In genomic region chr19:6087074-6087506, GRCh38 we compare ENCODE assay signal across 8 cellular contexts. TPM values are rescaled to one million over a fixed set of nuclear protein-coding genes. Genes with fewer than 3 reads are reported as not detected.
DNase-seq lines count a peak whose midpoint lies in the region; ATAC-seq, FAIRE-seq and TF ChIP-seq lines count a peak whose summit lies in the region.

No MANE protein-coding gene starts in this region.

- H3K27me3 Mint-ChIP-seq in Calu3 (ENCODE audit: unreplicated experiment): no peaks in the 10 kb centered on the region

- no peak overlapping the region for H3K4me3 ChIP-seq in ectodermal cell (ENCODE audit: insufficient read depth, low read depth, low read length)
- no peak overlapping the region for H3K4me3 ChIP-seq in pancreas

- ATAC-seq in GM21381 (IDR thresholded peaks at IDR 0.05; ENCODE audit: unreplicated experiment): peak; percentile 49
- peak in 3 of 4 donors; percentile 34 to 51 (median 42) for ATAC-seq in pancreas

- H3K9me3 ChIP-seq in ectodermal cell (ENCODE audit: control insufficient read depth, low read length) (no peaks in the 10 kb centered on the region), pancreas (no peaks in the 10 kb centered on the region)

- BruUV-seq in Calu3 (replicated peaks; lab: Mats Ljungman, UMichigan): no TSS peak

- no peak for TF ChIP-seq CTCF in Calu3 (IDR thresholded peaks at IDR 0.05; ENCODE audit: unreplicated experiment)
- no peak for TF ChIP-seq CTCF in pancreas (IDR thresholded peaks at IDR 0.05)

- 20 to 21% methylated on average over 9 of the region's 9 CpGs for WGBS in ectodermal cell, 2 experiments
- WGBS in pancreas, 2 donors: 9 to 20% methylated on average over 9 of the region's 9 CpGs

- H3K36me3 ChIP-seq in ectodermal cell (ENCODE audit: control insufficient read depth, insufficient read depth, low read length) (no peaks in the 10 kb centered on the region), pancreas (no peaks in the 10 kb centered on the region)

- peaks cover 11% of the 10 kb centered on the region for H3K36me3 Mint-ChIP-seq in Calu3 (ENCODE audit: insufficient read depth, unreplicated experiment)

- DNase-seq in Calu3 (no peak), NCI-H510A treated with DMSO at 0.1 percent for 48 hours (lab: John Stamatoyannopoulos, UW) (peak; percentile 62), pancreas (no peak), AG08396 (ENCODE audit: low spot score) (no peak), H54 (ENCODE audit: insufficient read length, low spot score) (no peak), substantia nigra (lab: John Stamatoyannopoulos, UW) (no peak)

- CTCF ChIA-PET in Calu3 (lab: Charles Lee): interaction anchor here (0.6 to 1.2 kb wide), 3 partner anchors 20 to 30 kb away, joined by 3 read pairs; no protein-coding TSS in a partner anchor

- FAIRE-seq in pancreas (lab: Jason Lieb, UNC) (no peak), H54 (lab: Jason Lieb, UNC) (no peak)

- peaks cover 10% of the 10 kb centered on the region for H3K4me1 Mint-ChIP-seq in Calu3 (ENCODE audit: low read depth, unreplicated experiment)

- peaks cover 4% of the 10 kb centered on the region for H3K27me3 ChIP-seq in ectodermal cell (ENCODE audit: control insufficient read depth, insufficient read depth, low read length, poor library complexity, severe bottlenecking)
- H3K27me3 ChIP-seq in pancreas: peaks cover 0 to 2% (median 0%) of the 10 kb centered on the region in 4 donors

- intact Hi-C loops in Calu3 (cut with micrococcal nuclease; ENCODE audit: unreplicated experiment): no loop called here
- intact Hi-C loops in pancreas (cut with DNase I): no loop called here

- H3K4me1 ChIP-seq in ectodermal cell (ENCODE audit: control insufficient read depth, insufficient read depth, low read length) (peaks cover 16% of the 10 kb centered on the region), pancreas (peaks cover 0 to 13% (median 0%) of the 10 kb centered on the region in 3 donors)

- H3K27ac Mint-ChIP-seq in Calu3 (ENCODE audit: unreplicated experiment): peak overlapping the region; percentile 91

- no peaks in the 10 kb centered on the region for H3K9me3 Mint-ChIP-seq in Calu3 (ENCODE audit: low read depth, unreplicated experiment)

- TF ChIP-seq POLR2A in H54 (IDR thresholded peaks at IDR 0.05; ENCODE audit: low read depth, low read length): no peak

- H3K27ac ChIP-seq in ectodermal cell (ENCODE audit: insufficient read depth, low read depth, low read length, poor library complexity, severe bottlenecking): peak overlapping the region; percentile 53
- peak overlapping the region in 3 of 4 donors; percentile 18 to 77 (median 76) for H3K27ac ChIP-seq in pancreas
- H3K27ac ChIP-seq in substantia nigra (ENCODE audit: low read depth, low read length, poor library complexity, severe bottlenecking): no peak overlapping the region

- H3K4me3 Mint-ChIP-seq in Calu3 (ENCODE audit: low read depth, unreplicated experiment): peak overlapping the region; percentile 64

RNA-seq across cellular contexts. Expression of gene RFX2, which starts 23.2 kb away (rescaled TPM):
- 9.3 and 13.7 TPM in 2 replicates for total RNA-seq in Calu3 (2022)
- polyA plus RNA-seq in ectodermal cell (2013, experiment 1 of 4): 10.8 TPM
- 11.5 TPM for polyA plus RNA-seq in ectodermal cell (2013, experiment 2 of 4)
- polyA plus RNA-seq in ectodermal cell (2013, experiment 3 of 4): 17.3 TPM
- 14.2 TPM for polyA plus RNA-seq in ectodermal cell (2013, experiment 4 of 4)
- 1 to 10 TPM; 1.8 to 5.0 (median 3.4) TPM for total RNA-seq in pancreas
- 10 to 100 TPM in 1 of 2 donors, 1 to 10 TPM in 1; 2.8 to 14.0 TPM for polyA plus RNA-seq in pancreas

RNA-seq across cellular contexts. Expression of gene ACSBG2, which starts 48.4 kb away (rescaled TPM):
- total RNA-seq in Calu3 (2022) (not detected in 2 replicates), pancreas (not detected)
- not detected for polyA plus RNA-seq in ectodermal cell (2013, experiment 1 of 4)
- polyA plus RNA-seq in ectodermal cell (2013, experiment 2 of 4): not detected
- not detected for polyA plus RNA-seq in ectodermal cell (2013, experiment 3 of 4)
- not detected for polyA plus RNA-seq in ectodermal cell (2013, experiment 4 of 4)
- not detected for polyA plus RNA-seq in pancreas
